ENCODE assay signal across 16 cellular contexts in genomic region chr12:94297876-94298520, GRCh38.
"Had no signal": no experiment of that assay in that cellular context is flagged by ENCODE, and none has a peak within 500 bp of the region (broad histone marks: within the 10 kb centered on the region; RNA-seq: fewer than 3 reads in every experiment).

No MANE protein-coding gene starts in this region.

- H3K9me3 ChIP-seq: ascending aorta, gastrocnemius medialis, sigmoid colon, stomach, vagina had no signal

- H3K27ac ChIP-seq: ascending aorta, gastrocnemius medialis, SK-N-MC, stomach, vagina had no signal

- H3K4me1 Mint-ChIP-seq: nephron had no signal

- DNase-seq: activated CD4-positive, alpha-beta T cell treated with anti-CD3 and anti-CD28 coated beads, Interleukin-2, amount 50 U/mL, for 1 hour; activated CD4-positive, CD25-positive, alpha-beta regulatory T cell; activated gamma-delta T cell; activated naive CD8-positive, alpha-beta T cell treated with anti-CD3 and anti-CD28 coated beads, Interleukin-2, amount 10 ng/mL, durations not matched to agents 7 days and 5 days; activated T-cell treated with anti-CD3 and anti-CD28 coated beads, Interleukin-2, amount 50 U/mL, for 1 hour; gastrocnemius medialis; sigmoid colon; stimulated activated CD4-positive, alpha-beta T cell treated with anti-CD3 and anti-CD28 coated beads, Interleukin-15, amount 100 ng/mL, for 24 hours; stimulated activated CD4-positive, alpha-beta T cell treated with anti-CD3 and anti-CD28 coated beads, Interleukin-4, amount 100 ng/mL, for 24 hours; stomach had no signal

- ATAC-seq: gastrocnemius medialis had no signal

- H3K4me3 ChIP-seq: ascending aorta, gastrocnemius medialis, lung, sigmoid colon, SK-N-MC, stomach, vagina had no signal

- H3K27me3 ChIP-seq: ascending aorta, gastrocnemius medialis, sigmoid colon, stomach, vagina had no signal

- H3K27ac Mint-ChIP-seq: activated naive CD8-positive, alpha-beta T cell treated with anti-CD3 and anti-CD28 coated beads, Interleukin-2, amount 10 ng/mL, durations not matched to agents 7 days and 5 days; nephron; T-helper 1 cell treated with Interleukin-12 subunit alpha and Interleukin-12 subunit beta and Interleukin-4 antibody, amounts not matched to agents 30 μg/mL and 1 μg/mL, for 36 hours had no signal

- H3K4me3 Mint-ChIP-seq: activated naive CD8-positive, alpha-beta T cell treated with anti-CD3 and anti-CD28 coated beads, Interleukin-2, amount 10 ng/mL, durations not matched to agents 7 days and 5 days; nephron; T-helper 1 cell treated with Interleukin-12 subunit alpha and Interleukin-12 subunit beta and Interleukin-4 antibody, amounts not matched to agents 30 μg/mL and 1 μg/mL, for 36 hours had no signal

- H3K9me3 Mint-ChIP-seq: nephron; T-helper 1 cell treated with Interleukin-12 subunit alpha and Interleukin-12 subunit beta and Interleukin-4 antibody, amounts not matched to agents 30 μg/mL and 1 μg/mL, for 36 hours had no signal

- H3K27me3 Mint-ChIP-seq: activated naive CD8-positive, alpha-beta T cell treated with anti-CD3 and anti-CD28 coated beads, Interleukin-2, amount 10 ng/mL, durations not matched to agents 7 days and 5 days had no signal

- H3K4me1 ChIP-seq: ascending aorta, vagina had no signal

- H3K36me3 ChIP-seq: ascending aorta, sigmoid colon had no signal
